ENCODE assay signal across 9 cellular contexts in the genomic region with DNA sequence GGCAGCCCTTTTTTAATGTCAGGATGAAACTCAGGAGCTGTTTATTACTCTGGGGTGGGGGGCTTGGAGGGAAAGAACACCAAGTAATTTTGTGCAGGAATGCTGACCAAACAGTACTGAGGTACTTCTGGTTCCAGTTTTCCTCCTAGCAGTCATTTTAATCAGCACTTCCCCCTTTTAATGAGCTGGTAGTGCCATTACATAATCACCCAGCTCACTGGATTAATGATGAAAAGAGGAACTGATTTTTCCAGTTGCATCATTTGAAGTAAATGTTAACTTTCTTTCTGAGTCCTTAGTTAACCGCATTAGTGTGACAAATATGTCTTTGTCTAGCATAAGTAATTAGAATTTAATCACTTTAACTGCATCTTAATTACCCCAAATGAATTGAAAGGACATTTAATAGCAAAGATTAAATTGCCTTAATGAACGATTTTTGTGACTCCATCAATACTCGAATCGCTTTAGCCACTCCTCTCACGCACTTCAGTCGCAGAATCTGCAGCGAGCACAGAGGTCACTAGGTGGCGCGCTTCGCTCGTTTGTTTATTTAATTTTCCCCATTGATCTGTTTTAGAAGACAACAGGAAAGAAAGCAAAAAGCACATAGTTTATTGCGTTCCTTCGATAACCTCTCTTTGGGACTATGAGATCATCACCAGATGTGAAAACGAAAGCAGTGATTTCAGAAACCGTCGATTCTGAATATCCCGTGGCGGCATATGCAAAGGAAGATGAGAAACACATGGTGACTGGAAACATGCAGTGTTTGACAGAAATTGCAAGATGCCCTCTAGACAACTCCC. TPM values are rescaled to one million over a fixed set of nuclear protein-coding genes. Genes with fewer than 3 reads are reported as not detected.
DNase-seq lines count a peak whose midpoint lies in the region; ATAC-seq and TF ChIP-seq lines count a peak whose summit lies in the region.
"Had no signal": no experiment of that assay in that cellular context is flagged by ENCODE, and none has a peak within 500 bp of the region (broad histone marks: within the 10 kb centered on the region; RNA-seq: fewer than 3 reads in every experiment).

No MANE protein-coding gene starts in this region.

- H3K4me3 ChIP-seq in effector memory CD4-positive, alpha-beta T cell (ENCODE audit: insufficient read depth, low read depth, low read length, poor library complexity, severe bottlenecking) = peak overlapping the region; percentile 4
- H3K4me3 ChIP-seq: SJSA1 had no signal

- H3K36me3 ChIP-seq in effector memory CD4-positive, alpha-beta T cell (ENCODE audit: control insufficient read depth, insufficient read depth, low read length) = no peaks in the 10 kb centered on the region
- H3K36me3 ChIP-seq: SJSA1 had no signal

- H3K27me3 Mint-ChIP-seq in activated CD8-positive, alpha-beta T cell treated with anti-CD3 and anti-CD28 coated beads for 36 hours = peaks cover 61% of the 10 kb centered on the region
- peaks cover 35 to 55% of the 10 kb centered on the region in 2 donors for H3K27me3 Mint-ChIP-seq in stimulated activated naive B cell treated with anti-CD40 and anti-IgM and Interleukin-4, amounts not matched to agents 10 μg/mL and 1 μg/mL and 100 μg/mL, for 72 hours

- DNase-seq in Ammon's horn (ENCODE audit: low spot score) (peak; percentile 72), NCI-H774 (lab: John Stamatoyannopoulos, UW) (peak; percentile 57), mucosa of gallbladder (ENCODE audit: low spot score) (peak; percentile 83)
- peak; percentile 80 for DNase-seq in activated CD8-positive, alpha-beta T cell treated with anti-CD3 and anti-CD28 coated beads for 36 hours
- peak; percentile 15 to 46 (median 43) for DNase-seq in effector memory CD4-positive, alpha-beta T cell
- DNase-seq in stimulated activated naive B cell treated with anti-CD40 and anti-IgM and Interleukin-4, amounts not matched to agents 10 μg/mL and 1 μg/mL and 100 μg/mL, for 72 hours = no peak

- peak; percentile 91 for TF ChIP-seq CTCF in activated CD8-positive, alpha-beta T cell treated with anti-CD3 and anti-CD28 coated beads for 36 hours (IDR thresholded peaks at IDR 0.05)

- ATAC-seq in GM18870 (IDR thresholded peaks at IDR 0.05; ENCODE audit: unreplicated experiment) (peak; percentile 71), HG03159 (IDR thresholded peaks at IDR 0.05; ENCODE audit: unreplicated experiment) (peak; percentile 48)
- ATAC-seq in activated CD8-positive, alpha-beta T cell treated with anti-CD3 and anti-CD28 coated beads for 36 hours = peak; percentile 72
- peak; percentile 88 for ATAC-seq in stimulated activated naive B cell treated with anti-CD40 and anti-IgM and Interleukin-4, amounts not matched to agents 10 μg/mL and 1 μg/mL and 100 μg/mL, for 72 hours (replicated peaks)

- no peaks in the 10 kb centered on the region for H3K36me3 Mint-ChIP-seq in activated CD8-positive, alpha-beta T cell treated with anti-CD3 and anti-CD28 coated beads for 36 hours (ENCODE audit: low read depth)
- no peaks in the 10 kb centered on the region for H3K36me3 Mint-ChIP-seq in stimulated activated naive B cell treated with anti-CD40 and anti-IgM and Interleukin-4, amounts not matched to agents 10 μg/mL and 1 μg/mL and 100 μg/mL, for 72 hours

- H3K9me3 ChIP-seq in effector memory CD4-positive, alpha-beta T cell (ENCODE audit: control insufficient read depth, low read length) = no peaks in the 10 kb centered on the region
- H3K9me3 ChIP-seq: SJSA1 had no signal

- no peak overlapping the region for H3K27ac Mint-ChIP-seq in activated CD8-positive, alpha-beta T cell treated with anti-CD3 and anti-CD28 coated beads for 36 hours
- H3K27ac Mint-ChIP-seq in stimulated activated naive B cell treated with anti-CD40 and anti-IgM and Interleukin-4, amounts not matched to agents 10 μg/mL and 1 μg/mL and 100 μg/mL, for 72 hours = peak overlapping the region; percentile 85

- CTCF ChIA-PET in activated CD8-positive, alpha-beta T cell treated with anti-CD3 and anti-CD28 coated beads for 36 hours (lab: Charles Lee) = interaction anchor here (0.7 to 1.3 kb wide), 8 partner anchors 8 to 417 kb away, joined by 3 to 6 read pairs (median 3); a partner anchor contains a TSS

- H3K4me1 Mint-ChIP-seq in activated CD8-positive, alpha-beta T cell treated with anti-CD3 and anti-CD28 coated beads for 36 hours (ENCODE audit: low read depth) = peaks cover 18% of the 10 kb centered on the region
- peaks cover 19 to 37% of the 10 kb centered on the region in 2 donors for H3K4me1 Mint-ChIP-seq in stimulated activated naive B cell treated with anti-CD40 and anti-IgM and Interleukin-4, amounts not matched to agents 10 μg/mL and 1 μg/mL and 100 μg/mL, for 72 hours

- peaks cover 33% of the 10 kb centered on the region for H3K27me3 ChIP-seq in effector memory CD4-positive, alpha-beta T cell (replicated peaks; ENCODE audit: control insufficient read depth, insufficient read depth, low read length, poor library complexity, severe bottlenecking)

- H3K9me3 Mint-ChIP-seq in activated CD8-positive, alpha-beta T cell treated with anti-CD3 and anti-CD28 coated beads for 36 hours = no peaks in the 10 kb centered on the region
- no peaks in the 10 kb centered on the region for H3K9me3 Mint-ChIP-seq in stimulated activated naive B cell treated with anti-CD40 and anti-IgM and Interleukin-4, amounts not matched to agents 10 μg/mL and 1 μg/mL and 100 μg/mL, for 72 hours

- intact Hi-C loops in activated CD8-positive, alpha-beta T cell treated with anti-CD3 and anti-CD28 coated beads for 36 hours (cut with micrococcal nuclease) = loop anchor here (5.0 kb wide), 1 partner anchor 417 kb away; no protein-coding TSS in a partner anchor

- peak overlapping the region; percentile 22 for H3K4me3 Mint-ChIP-seq in activated CD8-positive, alpha-beta T cell treated with anti-CD3 and anti-CD28 coated beads for 36 hours
- peak overlapping the region; percentile 69 to 74 for H3K4me3 Mint-ChIP-seq in stimulated activated naive B cell treated with anti-CD40 and anti-IgM and Interleukin-4, amounts not matched to agents 10 μg/mL and 1 μg/mL and 100 μg/mL, for 72 hours

- POLR2A ChIA-PET in activated CD8-positive, alpha-beta T cell treated with anti-CD3 and anti-CD28 coated beads for 36 hours (lab: Charles Lee) = no interaction called here

- H3K4me1 ChIP-seq in effector memory CD4-positive, alpha-beta T cell (ENCODE audit: control insufficient read depth, insufficient read depth, low read length, poor library complexity, severe bottlenecking) = peaks cover 9% of the 10 kb centered on the region

- no peak overlapping the region for H3K27ac ChIP-seq in effector memory CD4-positive, alpha-beta T cell (ENCODE audit: insufficient read depth, low read length, poor library complexity, severe bottlenecking)
- H3K27ac ChIP-seq: SJSA1 had no signal

RNA-seq across cellular contexts. Expression of a gene that starts 9.8 kb away (rescaled TPM):
- total RNA-seq in activated CD8-positive, alpha-beta T cell treated with anti-CD3 and anti-CD28 coated beads for 36 hours = not detected
- total RNA-seq in mucosa of gallbladder = 184 TPM
- total RNA-seq: SJSA1 had no signal

Comparison
In these comparisons a context has a peak if more than half of its experiments do, and no peak if none do; other contexts are left out.
1. RNA of a gene that starts 9.8 kb away (total RNA-seq): 184 TPM in mucosa of gallbladder (single experiment); not detected in activated CD8-positive, alpha-beta T cell treated with anti-CD3 and anti-CD28 coated beads for 36 hours; every median in the first group is over 100 times any median in the second.
2. Peak in every context shown above with its lines, with median percentiles within 50 percentile points of each other: ATAC-seq.